8 cellular contexts compared by ENCODE assay signal in genomic region chr6:24359640-24360454, GRCh38. TPM values are rescaled to one million over a fixed set of nuclear protein-coding genes. Genes with fewer than 3 reads are reported as not detected.
DNase-seq lines count a peak whose midpoint lies in the region; ATAC-seq, FAIRE-seq and TF ChIP-seq lines count a peak whose summit lies in the region.

No MANE protein-coding gene starts in this region.

- H3K4me3 Mint-ChIP-seq in T-helper 1 cell treated with Interleukin-12 subunit alpha and Interleukin-12 subunit beta and Interleukin-4 antibody, amounts not matched to agents 30 μg/mL and 1 μg/mL, for 36 hours = peak overlapping the region; percentile 81

- H3K4me1 Mint-ChIP-seq in T-helper 1 cell treated with Interleukin-12 subunit alpha and Interleukin-12 subunit beta and Interleukin-4 antibody, amounts not matched to agents 30 μg/mL and 1 μg/mL, for 36 hours (ENCODE audit: low read depth) = peaks cover 16% of the 10 kb centered on the region

- H3K9me3 ChIP-seq in vagina = no peaks in the 10 kb centered on the region

- no peak overlapping the region for H3K27ac Mint-ChIP-seq in T-helper 1 cell treated with Interleukin-12 subunit alpha and Interleukin-12 subunit beta and Interleukin-4 antibody, amounts not matched to agents 30 μg/mL and 1 μg/mL, for 36 hours

- DNase-seq in GM12892 (ENCODE audit: insufficient read length) (peak; percentile 48), NCI-H146 treated with DMSO at 0.1 percent for 48 hours (lab: John Stamatoyannopoulos, UW; ENCODE audit: unreplicated experiment) (peak; percentile 87), anterior cingulate cortex (lab: John Stamatoyannopoulos, UW) (peak in 55 of 58 donors; percentile 10 to 82 (median 51)), hepatic stellate cell (ENCODE audit: low spot score) (peak; percentile 43), putamen (ENCODE audit: low spot score) (peak; percentile 42), vagina (ENCODE audit: extremely low spot score in 2 of 2) (no peak)

- H3K4me3 ChIP-seq in vagina = peak overlapping the region; percentile 41 to 51

- H3K4me1 ChIP-seq in vagina = peaks cover 27% of the 10 kb centered on the region

- peak; percentile 77 for ATAC-seq in HG02884 (IDR thresholded peaks at IDR 0.05; ENCODE audit: unreplicated experiment)

- intact Hi-C loops in vagina (cut with DNase I) = no loop called here

- H3K27me3 Mint-ChIP-seq in T-helper 1 cell treated with Interleukin-12 subunit alpha and Interleukin-12 subunit beta and Interleukin-4 antibody, amounts not matched to agents 30 μg/mL and 1 μg/mL, for 36 hours (ENCODE audit: low read depth) = peaks cover 42% of the 10 kb centered on the region

- no peaks in the 10 kb centered on the region for H3K36me3 ChIP-seq in vagina

- H3K36me3 Mint-ChIP-seq in T-helper 1 cell treated with Interleukin-12 subunit alpha and Interleukin-12 subunit beta and Interleukin-4 antibody, amounts not matched to agents 30 μg/mL and 1 μg/mL, for 36 hours (ENCODE audit: low read depth) = no peaks in the 10 kb centered on the region

- no peaks in the 10 kb centered on the region for H3K9me3 Mint-ChIP-seq in T-helper 1 cell treated with Interleukin-12 subunit alpha and Interleukin-12 subunit beta and Interleukin-4 antibody, amounts not matched to agents 30 μg/mL and 1 μg/mL, for 36 hours

- TF ChIP-seq CTCF in vagina (IDR thresholded peaks at IDR 0.05) = no peak

- FAIRE-seq in GM12892 (lab: Jason Lieb, UNC) = peak; percentile 88

- no peak overlapping the region for H3K27ac ChIP-seq in vagina

- TF ChIP-seq POLR2A in GM12892 (IDR thresholded peaks at IDR 0.05; ENCODE audit: low read depth, low read length) (no peak), vagina (IDR thresholded peaks at IDR 0.05) (no peak)

- H3K27me3 ChIP-seq in vagina = no peaks in the 10 kb centered on the region

RNA-seq across cellular contexts. Expression of gene DCDC2, which starts 2.0 kb away (rescaled TPM):
- polyA plus RNA-seq in GM12892 (2012; ENCODE audit: missing spikeins) = not detected
- not detected for total RNA-seq in vagina

RNA-seq across cellular contexts. Expression of gene MRS2, which starts 42.9 kb away (rescaled TPM):
- polyA plus RNA-seq in GM12892 (2012; ENCODE audit: missing spikeins) = 19.7 TPM
- total RNA-seq in vagina = 23.1 TPM

Comparison
In these comparisons a context has a peak if more than half of its experiments do, and no peak if none do; other contexts are left out.
1. DNase-seq: peak in GM12892 (single experiment), NCI-H146 treated with DMSO at 0.1 percent for 48 hours (single experiment), anterior cingulate cortex (55 of 58), hepatic stellate cell (single experiment) and putamen (single experiment); none in vagina (0 of 2).